In genomic region chr14:67359319-67359774, GRCh38 we compare ENCODE assay signal across 8 cellular contexts. TPM values are rescaled to one million over a fixed set of nuclear protein-coding genes. Genes with fewer than 3 reads are reported as not detected.
DNase-seq lines count a peak whose midpoint lies in the region; ATAC-seq, FAIRE-seq and TF ChIP-seq lines count a peak whose summit lies in the region.

No MANE protein-coding gene starts in this region.

- no peak for TF ChIP-seq RAD21 in GM12878 (IDR thresholded peaks at IDR 0.05; ENCODE audit: insufficient read depth, low read depth, low read length)

- peak overlapping the region; percentile 91 for H3K4me3 ChIP-seq in GM12878
- peak overlapping the region; percentile 85 to 89 (median 88) for H3K4me3 ChIP-seq in keratinocyte (ENCODE audit: control insufficient read depth in 2 of 3, extremely low read depth in 1 of 3, insufficient read depth in 2 of 3, low read depth in 1 of 3, low read length in 3 of 3)
- H3K4me3 ChIP-seq in thoracic aorta: peak overlapping the region; percentile 89

- H3K4me1 ChIP-seq in GM12878 (ENCODE audit: control insufficient read depth, insufficient read depth, low read length): peaks cover 4% of the 10 kb centered on the region; the same call in 1 of the 2 replicates
- H3K4me1 ChIP-seq in keratinocyte (ENCODE audit: control insufficient read depth, extremely low read depth, insufficient read depth, low read length): peaks cover 44% of the 10 kb centered on the region
- H3K4me1 ChIP-seq in thoracic aorta (ENCODE audit: control insufficient read depth in 1 of 2, low read depth in 2 of 2): peaks cover 32 to 53% of the 10 kb centered on the region in 2 donors

- H3K9me3 Mint-ChIP-seq in IgD-negative memory B cell: no peaks in the 10 kb centered on the region

- peaks cover 5% of the 10 kb centered on the region for H3K36me3 Mint-ChIP-seq in IgD-negative memory B cell

- H3K9ac ChIP-seq in GM12878 (ENCODE audit: control insufficient read depth, insufficient read depth, low read length): peak overlapping the region; percentile 63
- H3K9ac ChIP-seq in keratinocyte (ENCODE audit: control insufficient read depth, extremely low read depth, insufficient read depth, low read length): peak overlapping the region; percentile 98

- H3K27me3 Mint-ChIP-seq in IgD-negative memory B cell: no peaks in the 10 kb centered on the region

- DNase-seq in GM12878 (ENCODE audit: low read depth, low spot score): no peak
- no peak for DNase-seq in keratinocyte (ENCODE audit: low read depth, low spot score)
- no peak for DNase-seq in thoracic aorta (ENCODE audit: low spot score)
- DNase-seq in SIG-M5 (lab: John Stamatoyannopoulos, UW): no peak
- DNase-seq in NCI-H446 (lab: John Stamatoyannopoulos, UW): no peak

- SMC1A ChIA-PET in GM12878 (lab: Charles Lee; ENCODE audit: uncharacterized antibody, unreplicated experiment): interaction anchor here (0.7 to 1.5 kb wide), 9 partner anchors 8 to 1983 kb away, joined by 3 to 5 read pairs (median 4); no protein-coding TSS in a partner anchor

- TF ChIP-seq POLR2A in GM12878 (IDR thresholded peaks at IDR 0.05; ENCODE audit: low read depth, low read length): peak; percentile 34; the same call in 1 of the 2 replicates

- H3K27ac Mint-ChIP-seq in IgD-negative memory B cell: peak overlapping the region; percentile 96 to 98 (median 98)

- H3K27ac ChIP-seq in GM12878 (ENCODE audit: control insufficient read depth, insufficient read depth) (peak overlapping the region; percentile 16), keratinocyte (ENCODE audit: control insufficient read depth, insufficient read depth, low read length) (peak overlapping the region; percentile 100), thoracic aorta (peak overlapping the region; percentile 68 to 95)

- H3K79me2 ChIP-seq in GM12878 (ENCODE audit: control insufficient read depth, insufficient read depth, low read length): peaks cover 70% of the 10 kb centered on the region
- peaks cover 89% of the 10 kb centered on the region for H3K79me2 ChIP-seq in keratinocyte (ENCODE audit: control insufficient read depth, insufficient read depth, low read length)

- TSS peak; percentile 70 for BruUV-seq in GM12878 (replicated peaks; lab: Mats Ljungman, UMichigan)

- H4K20me1 ChIP-seq in GM12878 (ENCODE audit: control insufficient read depth, insufficient read depth) (no peaks in the 10 kb centered on the region), keratinocyte (ENCODE audit: control insufficient read depth, extremely low read depth, insufficient read depth, low read length) (peaks cover 9% of the 10 kb centered on the region)

- TF ChIP-seq CTCF in GM12878 (IDR thresholded peaks at IDR 0.05 in 2 of 3, conservative IDR thresholded peaks at IDR 0.05 in 1 of 3; ENCODE audit: control insufficient read depth in 2 of 3, extremely low read depth in 1 of 3, insufficient read depth in 1 of 3, low read depth in 3 of 3, low read length in 3 of 3): no peak
- no peak for TF ChIP-seq CTCF in keratinocyte (optimal IDR thresholded peaks at IDR 0.05 in 1 of 3, IDR thresholded peaks at IDR 0.05 in 1 of 3, conservative IDR thresholded peaks at IDR 0.05 in 1 of 3; ENCODE audit: extremely low read depth in 1 of 3, insufficient read depth in 2 of 3, low read length in 3 of 3)
- no peak for TF ChIP-seq CTCF in thoracic aorta (IDR thresholded peaks at IDR 0.05)

- FAIRE-seq in GM12878 (lab: Jason Lieb, UNC) (no peak), keratinocyte (lab: Jason Lieb, UNC) (no peak)

- WGBS in GM12878 (ENCODE audit: insufficient coverage, insufficient replicate concordance, low lambda C conversion rate, missing lambda C conversion rate): under 1% methylated on average over 28 of the region's 28 CpGs

- POLR2A ChIA-PET in GM12878 (lab: Charles Lee): interaction anchor here (0.6 to 1.5 kb wide), 4 partner anchors 8 to 853 kb away, joined by 3 to 8 read pairs (median 4); no protein-coding TSS in a partner anchor

- RAD21 ChIA-PET in GM12878 (lab: Charles Lee; ENCODE audit: unreplicated experiment): interaction anchor here (0.7 to 1.5 kb wide), 10 partner anchors 18 to 863 kb away, joined by 3 to 4 read pairs (median 3); partner anchors contain the start of genes GPHN and PIGH

- no peaks in the 10 kb centered on the region for H3K9me3 ChIP-seq in GM12878 (replicated peaks; ENCODE audit: control insufficient read depth, insufficient read depth, low read length)
- no peaks in the 10 kb centered on the region for H3K9me3 ChIP-seq in keratinocyte (ENCODE audit: control insufficient read depth, low read depth, low read length)
- H3K9me3 ChIP-seq in thoracic aorta: no peaks in the 10 kb centered on the region

- ATAC-seq in GM18502 (IDR thresholded peaks at IDR 0.05; ENCODE audit: poor library complexity, unreplicated experiment): peak; percentile 1
- no peak for ATAC-seq in GM12878
- peak; percentile 4 for ATAC-seq in thoracic aorta (ENCODE audit: insufficient number of reproducible peaks, low FRiP score, low read depth)
- ATAC-seq in HG03342 (IDR thresholded peaks at IDR 0.05; ENCODE audit: unreplicated experiment): no peak

- dilution Hi-C loops in keratinocyte (cut with MboI; ENCODE audit: extremely low pct_ligation_motif_present, low sequenced_read_pairs): no loop called here

- H3K36me3 ChIP-seq in GM12878 (ENCODE audit: control insufficient read depth in 2 of 2, insufficient read depth in 2 of 2, low read length in 1 of 2) (no peaks in the 10 kb centered on the region; a peak in 1 of 4 replicates), keratinocyte (ENCODE audit: control insufficient read depth in 2 of 2, extremely low read depth in 1 of 2, insufficient read depth in 2 of 2, low read length in 2 of 2) (peaks cover 2 to 20% of the 10 kb centered on the region in 2 experiments), thoracic aorta (no peaks in the 10 kb centered on the region)

- H2AFZ ChIP-seq in GM12878 (ENCODE audit: control insufficient read depth, low read depth, low read length) (peak overlapping the region; percentile 54), keratinocyte (ENCODE audit: control insufficient read depth, low read length) (peak overlapping the region; percentile 21)

- CTCF ChIA-PET in GM12878 (lab: Yijun Ruan, JAX): interaction anchor here (0.6 to 2.0 kb wide), 33 partner anchors 8 to 1000 kb away, joined by 3 to 16 read pairs (median 4); partner anchors contain the start of genes ARG2 and RDH11

- in situ Hi-C loops in GM12878 (cut with MboI): loop anchor here (10.0 kb wide), 1 partner anchor 855 kb away; the partner anchor contains the start of gene GPHN

- H3K4me2 ChIP-seq in GM12878 (ENCODE audit: control insufficient read depth, insufficient read depth) (peak overlapping the region; percentile 74), keratinocyte (ENCODE audit: control insufficient read depth, extremely low read depth, insufficient read depth, low read depth, low read length) (peak overlapping the region; percentile 97)

- H3K27me3 ChIP-seq in GM12878 (replicated peaks in 1 of 2; ENCODE audit: control insufficient read depth in 2 of 2, insufficient read depth in 2 of 2, low read length in 1 of 2): no peaks in the 10 kb centered on the region
- no peaks in the 10 kb centered on the region for H3K27me3 ChIP-seq in keratinocyte (ENCODE audit: control insufficient read depth, extremely low read depth, insufficient read depth, low read length)
- H3K27me3 ChIP-seq in thoracic aorta (replicated peaks; ENCODE audit: insufficient read depth): no peaks in the 10 kb centered on the region

- intact Hi-C loops in GM12878 (cut with micrococcal nuclease; ENCODE audit: unreplicated experiment): no loop called here

- peaks cover 34 to 51% (median 35%) of the 10 kb centered on the region in 3 donors for H3K4me1 Mint-ChIP-seq in IgD-negative memory B cell

- peak overlapping the region; percentile 93 to 99 (median 98) for H3K4me3 Mint-ChIP-seq in IgD-negative memory B cell

- H3K9me1 ChIP-seq in keratinocyte (ENCODE audit: control insufficient read depth, extremely low read depth, insufficient read depth, low read length): peaks cover 2% of the 10 kb centered on the region

- no peak for TF ChIP-seq EP300 in GM12878 (IDR thresholded peaks at IDR 0.05; ENCODE audit: borderline replicate concordance in 1 of 2, control insufficient read depth in 1 of 2, low read depth in 2 of 2, low read length in 2 of 2)

RNA-seq across cellular contexts. Expression of gene ATP6V1D, which starts 0.3 kb away (rescaled TPM):
- polyA plus RNA-seq in IgD-negative memory B cell: 38.1 TPM
- total RNA-seq in GM12878 (2013; cell fraction: nucleolus; rRNA removed): 52.0 and 63.8 TPM in 2 replicates
- total RNA-seq in GM12878 (2014; rRNA removed): 34.7 and 39.8 TPM in 2 replicates
- 48.7 and 52.6 TPM in 2 replicates for total RNA-seq in GM12878 (2014; rRNA removed; fragmentation: Illumina TruSeq; extraction: Trizol)
- total RNA-seq in GM12878 (2021): 24.0 and 27.0 TPM in 2 replicates
- 15.6 TPM for polyA plus RNA-seq in GM12878 (2011; ENCODE audit: low read depth)
- polyA plus RNA-seq in GM12878 (2011; rRNA removed): 45.7 and 67.2 TPM in 2 replicates
- 18.2 and 23.0 TPM in 2 replicates for polyA plus RNA-seq in GM12878 (2011; cell fraction: cytosol; rRNA removed)
- polyA plus RNA-seq in GM12878 (2011; cell fraction: nucleus; rRNA removed): 15.0 and 15.3 TPM in 2 replicates
- 31.0 and 31.8 TPM in 2 replicates for polyA plus RNA-seq in GM12878 (2012)
- 37.0 and 41.3 TPM in 2 replicates for polyA plus RNA-seq in GM12878 (2014; fragmentation: Illumina TruSeq; extraction: Trizol)
- 10 to 100 TPM; 49.9 to 71.6 TPM for polyA plus RNA-seq in GM12878 (2014; fragmentation: Nextera tagmentation; extraction: Ambion mirVana)
- 25.7 and 30.6 TPM in 2 replicates for polyA plus RNA-seq in GM12878 (2014; rRNA removed)
- 10 to 100 TPM; 62.3 to 66.6 TPM for polyA plus RNA-seq in GM12878 (2016; fragmentation: Nextera tagmentation; extraction: Ambion mirVana)
- polyA minus RNA-seq in GM12878 (2011; rRNA and poly(A)+ RNA removed): 22.4 and 26.8 TPM in 2 replicates
- polyA minus RNA-seq in GM12878 (2011; cell fraction: cytosol; rRNA and poly(A)+ RNA removed): 9.0 and 12.8 TPM in 2 replicates
- polyA minus RNA-seq in GM12878 (2011; cell fraction: nucleus; rRNA and poly(A)+ RNA removed): 18.1 and 25.6 TPM in 2 replicates
- 59.8 to 112 TPM (median 84.9 TPM) in 3 replicates for polyA plus RNA-seq in keratinocyte
- 103 TPM for polyA plus RNA-seq in keratinocyte (2011; ENCODE audit: low read depth)
- polyA plus RNA-seq in keratinocyte (2011; cell fraction: cytosol; rRNA removed): 74.5 and 141 TPM in 2 replicates
- 44.4 and 58.8 TPM in 2 replicates for polyA plus RNA-seq in keratinocyte (2011; cell fraction: nucleus; rRNA removed)
- 61.7 and 92.8 TPM in 2 replicates for polyA plus RNA-seq in keratinocyte (2012; ENCODE audit: low replicate concordance)
- polyA minus RNA-seq in keratinocyte: 42.9 to 70.4 TPM (median 46.5 TPM) in 3 replicates
- polyA minus RNA-seq in keratinocyte (2011; cell fraction: cytosol; rRNA and poly(A)+ RNA removed): 88.2 TPM
- 33.0 and 47.0 TPM in 2 replicates for polyA minus RNA-seq in keratinocyte (2011; cell fraction: nucleus; rRNA and poly(A)+ RNA removed)
- total RNA-seq in thoracic aorta: 10 to 100 TPM; 30.3 to 50.1 TPM

RNA-seq across cellular contexts. Expression of gene EIF2S1, which starts 0.8 kb away (rescaled TPM):
- 124 TPM for polyA plus RNA-seq in IgD-negative memory B cell
- 26.5 and 30.2 TPM in 2 replicates for total RNA-seq in GM12878 (2013; cell fraction: nucleolus; rRNA removed)
- 235 and 250 TPM in 2 replicates for total RNA-seq in GM12878 (2014; rRNA removed)
- 265 and 266 TPM in 2 replicates for total RNA-seq in GM12878 (2014; rRNA removed; fragmentation: Illumina TruSeq; extraction: Trizol)
- total RNA-seq in GM12878 (2021): 176 and 183 TPM in 2 replicates
- polyA plus RNA-seq in GM12878 (2011; ENCODE audit: low read depth): 24.3 TPM
- polyA plus RNA-seq in GM12878 (2011; rRNA removed): 259 and 364 TPM in 2 replicates
- polyA plus RNA-seq in GM12878 (2011; cell fraction: cytosol; rRNA removed): 43.2 and 61.7 TPM in 2 replicates
- polyA plus RNA-seq in GM12878 (2011; cell fraction: nucleus; rRNA removed): 44.7 and 84.3 TPM in 2 replicates
- 114 and 138 TPM in 2 replicates for polyA plus RNA-seq in GM12878 (2012)
- polyA plus RNA-seq in GM12878 (2014; fragmentation: Illumina TruSeq; extraction: Trizol): 155 and 203 TPM in 2 replicates
- polyA plus RNA-seq in GM12878 (2014; fragmentation: Nextera tagmentation; extraction: Ambion mirVana): 100 to 1,000 TPM; 526 to 563 TPM
- 200 and 235 TPM in 2 replicates for polyA plus RNA-seq in GM12878 (2014; rRNA removed)
- polyA plus RNA-seq in GM12878 (2016; fragmentation: Nextera tagmentation; extraction: Ambion mirVana): 100 to 1,000 TPM; 450 to 481 TPM
- 77.7 and 133 TPM in 2 replicates for polyA minus RNA-seq in GM12878 (2011; rRNA and poly(A)+ RNA removed)
- 41.7 and 69.2 TPM in 2 replicates for polyA minus RNA-seq in GM12878 (2011; cell fraction: cytosol; rRNA and poly(A)+ RNA removed)
- 16.0 and 26.9 TPM in 2 replicates for polyA minus RNA-seq in GM12878 (2011; cell fraction: nucleus; rRNA and poly(A)+ RNA removed)
- 135 to 294 TPM (median 195 TPM) in 3 replicates for polyA plus RNA-seq in keratinocyte
- 460 TPM for polyA plus RNA-seq in keratinocyte (2011; ENCODE audit: low read depth)
- 126 and 142 TPM in 2 replicates for polyA plus RNA-seq in keratinocyte (2011; cell fraction: cytosol; rRNA removed)
- 77.1 and 156 TPM in 2 replicates for polyA plus RNA-seq in keratinocyte (2011; cell fraction: nucleus; rRNA removed)
- 184 and 257 TPM in 2 replicates for polyA plus RNA-seq in keratinocyte (2012; ENCODE audit: low replicate concordance)
- 43.9 to 203 TPM (median 77.0 TPM) in 3 replicates for polyA minus RNA-seq in keratinocyte
- 85.0 TPM for polyA minus RNA-seq in keratinocyte (2011; cell fraction: cytosol; rRNA and poly(A)+ RNA removed)
- polyA minus RNA-seq in keratinocyte (2011; cell fraction: nucleus; rRNA and poly(A)+ RNA removed): 52.8 and 113 TPM in 2 replicates
- total RNA-seq in thoracic aorta: 100 to 1,000 TPM in 1 of 2 donors, 10 to 100 TPM in 1; 74.9 to 126 TPM

RNA-seq across cellular contexts. Expression of gene PLEK2, which starts 52.6 kb away (rescaled TPM):
- not detected for polyA plus RNA-seq in IgD-negative memory B cell
- not detected in 2 replicates for total RNA-seq in GM12878 (2013; cell fraction: nucleolus; rRNA removed)
- not detected in 2 replicates for total RNA-seq in GM12878 (2014; rRNA removed)
- total RNA-seq in GM12878 (2014; rRNA removed; fragmentation: Illumina TruSeq; extraction: Trizol): not detected in 2 replicates
- total RNA-seq in GM12878 (2021): not detected in 2 replicates
- not detected for polyA plus RNA-seq in GM12878 (2011; ENCODE audit: low read depth)
- 0.08 and 0.10 TPM in 2 replicates for polyA plus RNA-seq in GM12878 (2011; rRNA removed)
- polyA plus RNA-seq in GM12878 (2011; cell fraction: cytosol; rRNA removed): 0.03 TPM in 1 of 2 replicates, not detected in the other
- polyA plus RNA-seq in GM12878 (2011; cell fraction: nucleus; rRNA removed): 0.19 TPM in 1 of 2 replicates, not detected in the other
- not detected in 2 replicates for polyA plus RNA-seq in GM12878 (2012)
- 0.36 TPM in 1 of 2 replicates, not detected in the other for polyA plus RNA-seq in GM12878 (2014; fragmentation: Illumina TruSeq; extraction: Trizol)
- polyA plus RNA-seq in GM12878 (2014; fragmentation: Nextera tagmentation; extraction: Ambion mirVana): not detected
- not detected in 2 replicates for polyA plus RNA-seq in GM12878 (2014; rRNA removed)
- polyA plus RNA-seq in GM12878 (2016; fragmentation: Nextera tagmentation; extraction: Ambion mirVana): under 1 TPM in 1 of 2 experiments, not detected in 1; 0.20 TPM
- not detected in 2 replicates for polyA minus RNA-seq in GM12878 (2011; rRNA and poly(A)+ RNA removed)
- not detected in 2 replicates for polyA minus RNA-seq in GM12878 (2011; cell fraction: cytosol; rRNA and poly(A)+ RNA removed)
- polyA minus RNA-seq in GM12878 (2011; cell fraction: nucleus; rRNA and poly(A)+ RNA removed): not detected in 2 replicates
- polyA plus RNA-seq in keratinocyte: 127 to 253 TPM (median 219 TPM) in 3 replicates
- 18.3 TPM for polyA plus RNA-seq in keratinocyte (2011; ENCODE audit: low read depth)
- polyA plus RNA-seq in keratinocyte (2011; cell fraction: cytosol; rRNA removed): 168 and 236 TPM in 2 replicates
- polyA plus RNA-seq in keratinocyte (2011; cell fraction: nucleus; rRNA removed): 108 TPM in 2 replicates
- 40.8 and 252 TPM in 2 replicates for polyA plus RNA-seq in keratinocyte (2012; ENCODE audit: low replicate concordance)
- polyA minus RNA-seq in keratinocyte: 61.2 to 106 TPM (median 88.5 TPM) in 3 replicates
- 122 TPM for polyA minus RNA-seq in keratinocyte (2011; cell fraction: cytosol; rRNA and poly(A)+ RNA removed)
- 37.7 and 40.0 TPM in 2 replicates for polyA minus RNA-seq in keratinocyte (2011; cell fraction: nucleus; rRNA and poly(A)+ RNA removed)
- total RNA-seq in thoracic aorta: 1 to 10 TPM; 2.0 to 5.9 TPM

Comparison
In these comparisons a context has a peak if more than half of its experiments do, and no peak if none do; other contexts are left out.
1. ATAC-seq: peak in GM18502 (single experiment) and thoracic aorta (single experiment); none in GM12878 (single experiment) and HG03342 (single experiment).
2. H3K27ac ChIP-seq: peak in every context shown above with its lines; median percentile 100 in keratinocyte; 82 in thoracic aorta; 16 in GM12878.
3. RNA of gene PLEK2, which starts 52.6 kb away (polyA plus RNA-seq): 18.3 to 253 TPM in keratinocyte; not detected in IgD-negative memory B cell (single experiment) and 0.03 to 0.36 TPM in GM12878; every median in the first group is over 10 times any median in the second.
4. Peak in every context shown above with its lines, with median percentiles within 50 percentile points of each other: H3K4me3 ChIP-seq.